ENCODE assay signal across 1 cellular context in the genomic region with DNA sequence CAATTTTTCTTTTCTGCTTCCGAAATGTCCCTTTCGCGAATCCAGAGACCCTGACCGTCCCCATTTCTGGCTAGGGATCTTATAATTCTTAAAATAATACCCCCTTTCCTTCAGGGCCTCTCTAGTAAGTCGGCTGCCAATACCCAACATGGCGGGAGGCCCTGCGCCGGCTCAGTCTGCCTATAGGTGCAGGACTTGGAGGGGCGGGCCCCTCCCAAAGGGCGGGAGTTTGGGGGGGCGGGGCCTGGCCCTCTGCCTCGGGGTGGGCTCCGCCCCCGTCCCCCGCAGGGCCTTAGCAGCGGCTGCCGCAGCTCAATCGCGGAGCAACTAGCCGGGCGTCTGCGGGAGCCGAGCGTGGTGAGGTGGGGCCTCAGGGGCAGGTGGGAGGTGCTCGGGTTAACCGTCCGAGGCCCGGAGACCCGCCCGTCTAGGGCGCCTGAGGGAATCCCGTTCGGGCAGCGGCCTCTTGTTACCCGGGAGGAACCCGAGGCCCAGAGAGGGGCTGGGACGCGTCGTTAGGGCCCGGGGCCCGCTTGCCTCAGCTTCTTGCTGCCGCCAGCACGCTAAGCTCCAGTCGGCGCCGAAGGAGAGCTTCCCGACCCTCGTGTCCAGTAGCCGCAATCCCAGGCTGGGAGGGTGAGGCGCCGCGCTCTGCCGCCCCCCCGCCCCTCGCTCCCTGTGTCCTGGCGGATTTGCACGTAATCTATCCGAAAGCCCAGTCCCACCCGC.
TF ChIP-seq lines count a peak whose summit lies in the region.

A gene with protein sequence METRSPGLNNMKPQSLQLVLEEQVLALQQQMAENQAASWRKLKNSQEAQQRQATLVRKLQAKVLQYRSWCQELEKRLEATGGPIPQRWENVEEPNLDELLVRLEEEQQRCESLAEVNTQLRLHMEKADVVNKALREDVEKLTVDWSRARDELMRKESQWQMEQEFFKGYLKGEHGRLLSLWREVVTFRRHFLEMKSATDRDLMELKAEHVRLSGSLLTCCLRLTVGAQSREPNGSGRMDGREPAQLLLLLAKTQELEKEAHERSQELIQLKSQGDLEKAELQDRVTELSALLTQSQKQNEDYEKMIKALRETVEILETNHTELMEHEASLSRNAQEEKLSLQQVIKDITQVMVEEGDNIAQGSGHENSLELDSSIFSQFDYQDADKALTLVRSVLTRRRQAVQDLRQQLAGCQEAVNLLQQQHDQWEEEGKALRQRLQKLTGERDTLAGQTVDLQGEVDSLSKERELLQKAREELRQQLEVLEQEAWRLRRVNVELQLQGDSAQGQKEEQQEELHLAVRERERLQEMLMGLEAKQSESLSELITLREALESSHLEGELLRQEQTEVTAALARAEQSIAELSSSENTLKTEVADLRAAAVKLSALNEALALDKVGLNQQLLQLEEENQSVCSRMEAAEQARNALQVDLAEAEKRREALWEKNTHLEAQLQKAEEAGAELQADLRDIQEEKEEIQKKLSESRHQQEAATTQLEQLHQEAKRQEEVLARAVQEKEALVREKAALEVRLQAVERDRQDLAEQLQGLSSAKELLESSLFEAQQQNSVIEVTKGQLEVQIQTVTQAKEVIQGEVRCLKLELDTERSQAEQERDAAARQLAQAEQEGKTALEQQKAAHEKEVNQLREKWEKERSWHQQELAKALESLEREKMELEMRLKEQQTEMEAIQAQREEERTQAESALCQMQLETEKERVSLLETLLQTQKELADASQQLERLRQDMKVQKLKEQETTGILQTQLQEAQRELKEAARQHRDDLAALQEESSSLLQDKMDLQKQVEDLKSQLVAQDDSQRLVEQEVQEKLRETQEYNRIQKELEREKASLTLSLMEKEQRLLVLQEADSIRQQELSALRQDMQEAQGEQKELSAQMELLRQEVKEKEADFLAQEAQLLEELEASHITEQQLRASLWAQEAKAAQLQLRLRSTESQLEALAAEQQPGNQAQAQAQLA (N-terminal part only) (plus strand): TSS at position 718 of the 729 bp plus-strand sequence. CDS start 6,770 bp downstream, outside the sequence.

TF ChIP-seq in K562, 482 proteins besides CTCF, POLR2A, EP300 and RAD21 (continued from another document and continues in another):
- TF ChIP-seq, protein P1, sequence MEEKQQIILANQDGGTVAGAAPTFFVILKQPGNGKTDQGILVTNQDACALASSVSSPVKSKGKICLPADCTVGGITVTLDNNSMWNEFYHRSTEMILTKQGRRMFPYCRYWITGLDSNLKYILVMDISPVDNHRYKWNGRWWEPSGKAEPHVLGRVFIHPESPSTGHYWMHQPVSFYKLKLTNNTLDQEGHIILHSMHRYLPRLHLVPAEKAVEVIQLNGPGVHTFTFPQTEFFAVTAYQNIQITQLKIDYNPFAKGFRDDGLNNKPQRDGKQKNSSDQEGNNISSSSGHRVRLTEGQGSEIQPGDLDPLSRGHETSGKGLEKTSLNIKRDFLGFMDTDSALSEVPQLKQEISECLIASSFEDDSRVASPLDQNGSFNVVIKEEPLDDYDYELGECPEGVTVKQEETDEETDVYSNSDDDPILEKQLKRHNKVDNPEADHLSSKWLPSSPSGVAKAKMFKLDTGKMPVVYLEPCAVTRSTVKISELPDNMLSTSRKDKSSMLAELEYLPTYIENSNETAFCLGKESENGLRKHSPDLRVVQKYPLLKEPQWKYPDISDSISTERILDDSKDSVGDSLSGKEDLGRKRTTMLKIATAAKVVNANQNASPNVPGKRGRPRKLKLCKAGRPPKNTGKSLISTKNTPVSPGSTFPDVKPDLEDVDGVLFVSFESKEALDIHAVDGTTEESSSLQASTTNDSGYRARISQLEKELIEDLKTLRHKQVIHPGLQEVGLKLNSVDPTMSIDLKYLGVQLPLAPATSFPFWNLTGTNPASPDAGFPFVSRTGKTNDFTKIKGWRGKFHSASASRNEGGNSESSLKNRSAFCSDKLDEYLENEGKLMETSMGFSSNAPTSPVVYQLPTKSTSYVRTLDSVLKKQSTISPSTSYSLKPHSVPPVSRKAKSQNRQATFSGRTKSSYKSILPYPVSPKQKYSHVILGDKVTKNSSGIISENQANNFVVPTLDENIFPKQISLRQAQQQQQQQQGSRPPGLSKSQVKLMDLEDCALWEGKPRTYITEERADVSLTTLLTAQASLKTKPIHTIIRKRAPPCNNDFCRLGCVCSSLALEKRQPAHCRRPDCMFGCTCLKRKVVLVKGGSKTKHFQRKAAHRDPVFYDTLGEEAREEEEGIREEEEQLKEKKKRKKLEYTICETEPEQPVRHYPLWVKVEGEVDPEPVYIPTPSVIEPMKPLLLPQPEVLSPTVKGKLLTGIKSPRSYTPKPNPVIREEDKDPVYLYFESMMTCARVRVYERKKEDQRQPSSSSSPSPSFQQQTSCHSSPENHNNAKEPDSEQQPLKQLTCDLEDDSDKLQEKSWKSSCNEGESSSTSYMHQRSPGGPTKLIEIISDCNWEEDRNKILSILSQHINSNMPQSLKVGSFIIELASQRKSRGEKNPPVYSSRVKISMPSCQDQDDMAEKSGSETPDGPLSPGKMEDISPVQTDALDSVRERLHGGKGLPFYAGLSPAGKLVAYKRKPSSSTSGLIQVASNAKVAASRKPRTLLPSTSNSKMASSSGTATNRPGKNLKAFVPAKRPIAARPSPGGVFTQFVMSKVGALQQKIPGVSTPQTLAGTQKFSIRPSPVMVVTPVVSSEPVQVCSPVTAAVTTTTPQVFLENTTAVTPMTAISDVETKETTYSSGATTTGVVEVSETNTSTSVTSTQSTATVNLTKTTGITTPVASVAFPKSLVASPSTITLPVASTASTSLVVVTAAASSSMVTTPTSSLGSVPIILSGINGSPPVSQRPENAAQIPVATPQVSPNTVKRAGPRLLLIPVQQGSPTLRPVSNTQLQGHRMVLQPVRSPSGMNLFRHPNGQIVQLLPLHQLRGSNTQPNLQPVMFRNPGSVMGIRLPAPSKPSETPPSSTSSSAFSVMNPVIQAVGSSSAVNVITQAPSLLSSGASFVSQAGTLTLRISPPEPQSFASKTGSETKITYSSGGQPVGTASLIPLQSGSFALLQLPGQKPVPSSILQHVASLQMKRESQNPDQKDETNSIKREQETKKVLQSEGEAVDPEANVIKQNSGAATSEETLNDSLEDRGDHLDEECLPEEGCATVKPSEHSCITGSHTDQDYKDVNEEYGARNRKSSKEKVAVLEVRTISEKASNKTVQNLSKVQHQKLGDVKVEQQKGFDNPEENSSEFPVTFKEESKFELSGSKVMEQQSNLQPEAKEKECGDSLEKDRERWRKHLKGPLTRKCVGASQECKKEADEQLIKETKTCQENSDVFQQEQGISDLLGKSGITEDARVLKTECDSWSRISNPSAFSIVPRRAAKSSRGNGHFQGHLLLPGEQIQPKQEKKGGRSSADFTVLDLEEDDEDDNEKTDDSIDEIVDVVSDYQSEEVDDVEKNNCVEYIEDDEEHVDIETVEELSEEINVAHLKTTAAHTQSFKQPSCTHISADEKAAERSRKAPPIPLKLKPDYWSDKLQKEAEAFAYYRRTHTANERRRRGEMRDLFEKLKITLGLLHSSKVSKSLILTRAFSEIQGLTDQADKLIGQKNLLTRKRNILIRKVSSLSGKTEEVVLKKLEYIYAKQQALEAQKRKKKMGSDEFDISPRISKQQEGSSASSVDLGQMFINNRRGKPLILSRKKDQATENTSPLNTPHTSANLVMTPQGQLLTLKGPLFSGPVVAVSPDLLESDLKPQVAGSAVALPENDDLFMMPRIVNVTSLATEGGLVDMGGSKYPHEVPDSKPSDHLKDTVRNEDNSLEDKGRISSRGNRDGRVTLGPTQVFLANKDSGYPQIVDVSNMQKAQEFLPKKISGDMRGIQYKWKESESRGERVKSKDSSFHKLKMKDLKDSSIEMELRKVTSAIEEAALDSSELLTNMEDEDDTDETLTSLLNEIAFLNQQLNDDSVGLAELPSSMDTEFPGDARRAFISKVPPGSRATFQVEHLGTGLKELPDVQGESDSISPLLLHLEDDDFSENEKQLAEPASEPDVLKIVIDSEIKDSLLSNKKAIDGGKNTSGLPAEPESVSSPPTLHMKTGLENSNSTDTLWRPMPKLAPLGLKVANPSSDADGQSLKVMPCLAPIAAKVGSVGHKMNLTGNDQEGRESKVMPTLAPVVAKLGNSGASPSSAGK (IDR thresholded peaks at IDR 0.05) = peak; percentile 61; the same call in 1 of the 2 replicates
- no peak for TF ChIP-seq POLR3A (IDR thresholded peaks at IDR 0.05; ENCODE audit: borderline replicate concordance, extremely low read depth, insufficient read depth, insufficient read length)
- peak; percentile 68; the same call in 1 of the 2 replicates for TF ChIP-seq RB1 (IDR thresholded peaks at IDR 0.05; ENCODE audit: low read depth)
- TF ChIP-seq PCBP1 (IDR thresholded peaks at IDR 0.05; ENCODE audit: low read depth, low read length, poor library complexity, severe bottlenecking) = no peak
- peak; percentile 81 for TF ChIP-seq EGR1 (conservative IDR thresholded peaks at IDR 0.05)
- no peak for TF ChIP-seq SMARCB1 (IDR thresholded peaks at IDR 0.05; ENCODE audit: insufficient read length, low read depth)
- peak; percentile 23; the same call in 1 of the 2 replicates for TF ChIP-seq CBFA2T2 (conservative IDR thresholded peaks at IDR 0.05)
- TF ChIP-seq CBX1 (IDR thresholded peaks at IDR 0.05; ENCODE audit: low read depth) = 0 out of 2 replicates have a peak, but pooled peaks have one; percentile 25
- TF ChIP-seq RAD51 (IDR thresholded peaks at IDR 0.05; ENCODE audit: borderline replicate concordance, low read depth) = no peak; the same call in 1 of the 2 replicates
- TF ChIP-seq YBX1 (IDR thresholded peaks at IDR 0.05) = no peak
- no peak for TF ChIP-seq FOXP1 (CRISPR knock-in tag; IDR thresholded peaks at IDR 0.05)
- TF ChIP-seq, protein P2, sequence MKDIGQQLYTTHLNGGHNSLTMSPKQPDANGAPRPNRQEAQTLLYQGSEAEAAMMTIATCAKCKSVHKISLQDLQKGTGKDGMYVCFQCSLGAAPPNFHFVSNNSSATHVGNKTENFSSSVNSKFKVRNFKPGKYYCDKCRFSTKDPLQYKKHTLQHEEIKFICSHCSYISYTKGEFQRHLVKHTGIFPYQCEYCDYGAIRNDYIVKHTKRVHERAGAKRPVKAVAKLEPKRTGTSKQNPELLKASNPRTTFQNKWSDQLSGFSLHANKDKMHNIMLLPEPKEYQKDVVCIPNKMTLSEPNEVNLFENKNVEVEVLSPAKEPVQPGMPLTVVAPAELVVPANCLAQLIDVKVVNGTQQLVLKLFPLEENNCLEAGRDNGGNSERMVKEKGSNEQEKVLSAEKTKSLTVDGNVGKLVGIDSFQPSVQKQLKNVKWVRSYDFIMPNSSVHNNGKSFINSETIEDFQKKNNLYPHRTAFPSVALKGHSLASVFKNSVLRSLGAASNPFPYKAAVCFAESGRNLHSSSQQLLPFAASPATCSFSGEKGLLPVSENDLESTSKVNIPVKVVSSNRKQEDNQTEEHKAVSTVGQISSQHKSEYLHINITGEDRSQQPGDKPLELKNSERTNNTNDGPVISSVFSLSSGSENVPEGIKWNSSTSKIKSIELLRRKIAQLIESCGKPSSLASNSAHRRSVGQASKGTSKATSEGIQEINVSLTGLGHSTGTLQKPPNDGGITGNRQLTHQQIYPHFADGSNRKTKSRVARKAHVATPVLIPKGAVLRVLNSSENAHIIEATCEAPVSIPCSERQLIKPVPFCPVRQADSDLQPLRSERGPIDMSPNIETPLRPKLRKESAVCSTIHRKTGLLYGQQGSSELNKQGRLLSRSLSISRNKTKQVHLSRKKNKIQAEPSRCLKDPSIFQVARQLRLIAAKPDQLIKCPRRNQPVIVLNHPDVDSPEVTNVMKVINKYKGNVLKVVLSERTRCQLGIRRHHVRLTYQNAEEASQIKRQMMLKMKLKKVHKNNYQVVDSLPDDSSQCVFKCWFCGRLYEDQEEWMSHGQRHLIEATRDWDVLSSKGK (CRISPR knock-in tag; IDR thresholded peaks at IDR 0.05) = no peak
- TF ChIP-seq PTTG1 (tag; IDR thresholded peaks at IDR 0.05; ENCODE audit: low read depth) = no peak
- TF ChIP-seq, protein P3, sequence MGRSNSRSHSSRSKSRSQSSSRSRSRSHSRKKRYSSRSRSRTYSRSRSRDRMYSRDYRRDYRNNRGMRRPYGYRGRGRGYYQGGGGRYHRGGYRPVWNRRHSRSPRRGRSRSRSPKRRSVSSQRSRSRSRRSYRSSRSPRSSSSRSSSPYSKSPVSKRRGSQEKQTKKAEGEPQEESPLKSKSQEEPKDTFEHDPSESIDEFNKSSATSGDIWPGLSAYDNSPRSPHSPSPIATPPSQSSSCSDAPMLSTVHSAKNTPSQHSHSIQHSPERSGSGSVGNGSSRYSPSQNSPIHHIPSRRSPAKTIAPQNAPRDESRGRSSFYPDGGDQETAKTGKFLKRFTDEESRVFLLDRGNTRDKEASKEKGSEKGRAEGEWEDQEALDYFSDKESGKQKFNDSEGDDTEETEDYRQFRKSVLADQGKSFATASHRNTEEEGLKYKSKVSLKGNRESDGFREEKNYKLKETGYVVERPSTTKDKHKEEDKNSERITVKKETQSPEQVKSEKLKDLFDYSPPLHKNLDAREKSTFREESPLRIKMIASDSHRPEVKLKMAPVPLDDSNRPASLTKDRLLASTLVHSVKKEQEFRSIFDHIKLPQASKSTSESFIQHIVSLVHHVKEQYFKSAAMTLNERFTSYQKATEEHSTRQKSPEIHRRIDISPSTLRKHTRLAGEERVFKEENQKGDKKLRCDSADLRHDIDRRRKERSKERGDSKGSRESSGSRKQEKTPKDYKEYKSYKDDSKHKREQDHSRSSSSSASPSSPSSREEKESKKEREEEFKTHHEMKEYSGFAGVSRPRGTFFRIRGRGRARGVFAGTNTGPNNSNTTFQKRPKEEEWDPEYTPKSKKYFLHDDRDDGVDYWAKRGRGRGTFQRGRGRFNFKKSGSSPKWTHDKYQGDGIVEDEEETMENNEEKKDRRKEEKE (IDR thresholded peaks at IDR 0.05; ENCODE audit: borderline replicate concordance in 1 of 2, control insufficient read depth in 1 of 2, low read depth in 2 of 2, low read length in 1 of 2) = no peak
- TF ChIP-seq XRCC4 (IDR thresholded peaks at IDR 0.05; ENCODE audit: extremely low read depth, insufficient read depth, insufficient read length) = no peak
- TF ChIP-seq ZNF76 (CRISPR knock-in tag; IDR thresholded peaks at IDR 0.05; ENCODE audit: borderline replicate concordance) = no peak
- TF ChIP-seq, protein P4, sequence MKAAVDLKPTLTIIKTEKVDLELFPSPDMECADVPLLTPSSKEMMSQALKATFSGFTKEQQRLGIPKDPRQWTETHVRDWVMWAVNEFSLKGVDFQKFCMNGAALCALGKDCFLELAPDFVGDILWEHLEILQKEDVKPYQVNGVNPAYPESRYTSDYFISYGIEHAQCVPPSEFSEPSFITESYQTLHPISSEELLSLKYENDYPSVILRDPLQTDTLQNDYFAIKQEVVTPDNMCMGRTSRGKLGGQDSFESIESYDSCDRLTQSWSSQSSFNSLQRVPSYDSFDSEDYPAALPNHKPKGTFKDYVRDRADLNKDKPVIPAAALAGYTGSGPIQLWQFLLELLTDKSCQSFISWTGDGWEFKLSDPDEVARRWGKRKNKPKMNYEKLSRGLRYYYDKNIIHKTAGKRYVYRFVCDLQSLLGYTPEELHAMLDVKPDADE (conservative IDR thresholded peaks at IDR 0.05; ENCODE audit: control insufficient read depth, low read depth, low read length) = 0 out of 2 replicates have a peak, but pooled peaks have one; percentile 47
- TF ChIP-seq ZNF444 (CRISPR knock-in tag; IDR thresholded peaks at IDR 0.05) = no peak
- no peak for TF ChIP-seq ZBTB17 (CRISPR knock-in tag; IDR thresholded peaks at IDR 0.05)
- TF ChIP-seq, protein P5, sequence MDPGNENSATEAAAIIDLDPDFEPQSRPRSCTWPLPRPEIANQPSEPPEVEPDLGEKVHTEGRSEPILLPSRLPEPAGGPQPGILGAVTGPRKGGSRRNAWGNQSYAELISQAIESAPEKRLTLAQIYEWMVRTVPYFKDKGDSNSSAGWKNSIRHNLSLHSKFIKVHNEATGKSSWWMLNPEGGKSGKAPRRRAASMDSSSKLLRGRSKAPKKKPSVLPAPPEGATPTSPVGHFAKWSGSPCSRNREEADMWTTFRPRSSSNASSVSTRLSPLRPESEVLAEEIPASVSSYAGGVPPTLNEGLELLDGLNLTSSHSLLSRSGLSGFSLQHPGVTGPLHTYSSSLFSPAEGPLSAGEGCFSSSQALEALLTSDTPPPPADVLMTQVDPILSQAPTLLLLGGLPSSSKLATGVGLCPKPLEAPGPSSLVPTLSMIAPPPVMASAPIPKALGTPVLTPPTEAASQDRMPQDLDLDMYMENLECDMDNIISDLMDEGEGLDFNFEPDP (CRISPR knock-in tag; IDR thresholded peaks at IDR 0.05) = no peak
- no peak for TF ChIP-seq PURB (CRISPR knock-in tag; IDR thresholded peaks at IDR 0.05; ENCODE audit: low read depth)
- 0 out of 2 replicates have a peak, but pooled peaks have one; percentile 23 for TF ChIP-seq TEAD4 (IDR thresholded peaks at IDR 0.05; ENCODE audit: low read length)
- no peak; the same call in 1 of the 2 replicates for TF ChIP-seq TEAD4 (CRISPR knock-in tag; IDR thresholded peaks at IDR 0.05; ENCODE audit: borderline replicate concordance)
